Comparison of ENCODE assay signal across 1 cellular context in the genomic region with DNA sequence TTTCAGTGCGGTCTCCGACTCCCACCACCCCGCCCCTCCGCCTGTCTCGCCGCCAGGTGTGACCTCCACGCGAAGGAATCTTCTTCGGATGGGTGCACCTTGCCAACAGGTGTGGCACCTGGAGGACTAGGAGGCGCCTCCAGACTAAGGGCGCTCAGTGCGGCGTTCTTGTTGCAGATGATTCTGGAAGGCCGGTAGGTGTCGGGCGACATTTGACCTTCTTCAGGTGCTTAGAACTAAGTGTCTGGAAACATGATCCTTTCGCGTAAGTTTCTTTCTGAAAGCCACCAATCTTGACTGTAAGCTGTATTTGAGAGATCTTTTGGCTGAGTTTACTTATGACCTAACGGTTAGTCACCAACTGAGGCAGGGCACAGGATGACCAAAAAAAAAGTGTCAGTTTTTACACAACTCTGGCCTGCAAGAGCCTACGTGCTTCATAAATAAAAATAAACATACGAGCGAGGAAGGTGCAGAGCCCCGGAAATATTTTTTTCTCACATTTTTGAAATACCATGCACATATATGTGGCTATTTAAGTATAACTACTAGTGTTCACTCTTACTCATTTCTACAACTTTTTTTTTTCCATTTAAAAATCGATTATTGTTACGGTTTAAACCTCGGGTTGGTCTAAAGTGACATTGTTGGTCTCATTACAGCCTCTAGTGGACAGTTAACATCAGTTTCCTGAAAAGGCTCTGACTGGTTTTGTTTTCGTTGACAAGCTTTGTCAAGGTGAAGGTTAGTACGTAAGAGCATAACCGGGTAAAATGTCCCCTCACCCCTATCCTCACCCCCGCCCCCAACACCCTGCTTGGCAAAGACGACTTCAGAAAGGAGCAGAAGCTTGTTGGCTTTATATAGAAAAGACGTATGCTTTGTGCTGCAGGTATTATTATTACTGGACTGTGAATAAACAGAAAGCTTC.
A peak's percentile ranks its signal among the peaks of the same experiment; 100 is the strongest.
TF ChIP-seq lines count a peak whose summit lies in the region.

No MANE protein-coding gene starts in this region.

TF ChIP-seq in HepG2, 621 proteins besides CTCF, POLR2A, EP300 and RAD21 (continued from another document and continues in another):
- TF ChIP-seq, protein P1, sequence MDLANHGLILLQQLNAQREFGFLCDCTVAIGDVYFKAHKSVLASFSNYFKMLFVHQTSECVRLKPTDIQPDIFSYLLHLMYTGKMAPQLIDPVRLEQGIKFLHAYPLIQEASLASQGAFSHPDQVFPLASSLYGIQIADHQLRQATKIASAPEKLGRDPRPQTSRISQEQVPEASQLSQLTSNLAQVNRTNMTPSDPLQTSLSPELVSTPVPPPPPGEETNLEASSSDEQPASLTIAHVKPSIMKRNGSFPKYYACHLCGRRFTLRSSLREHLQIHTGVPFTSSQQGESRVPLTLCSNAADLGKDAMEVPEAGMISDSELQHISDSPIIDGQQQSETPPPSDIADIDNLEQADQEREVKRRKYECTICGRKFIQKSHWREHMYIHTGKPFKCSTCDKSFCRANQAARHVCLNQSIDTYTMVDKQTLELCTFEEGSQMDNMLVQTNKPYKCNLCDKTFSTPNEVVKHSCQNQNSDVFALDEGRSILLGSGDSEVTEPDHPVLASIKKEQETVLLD (CRISPR knock-in tag; IDR thresholded peaks at IDR 0.05; ENCODE audit: low read depth) = no peak
- TF ChIP-seq IKZF4 (CRISPR knock-in tag; IDR thresholded peaks at IDR 0.05; ENCODE audit: borderline replicate concordance, low read depth, not compliant biosample characterization) (no peak), ZNF777 (CRISPR knock-in tag; IDR thresholded peaks at IDR 0.05) (no peak), PHF8 (CRISPR knock-in tag; IDR thresholded peaks at IDR 0.05) (no peak; the same call in 1 of the 2 replicates), ZNF747 (CRISPR knock-in tag; IDR thresholded peaks at IDR 0.05; ENCODE audit: borderline replicate concordance) (no peak), ZNF264 (CRISPR knock-in tag; IDR thresholded peaks at IDR 0.05) (no peak), ETS1 (CRISPR knock-in tag; IDR thresholded peaks at IDR 0.05) (no peak), ZNF781 (CRISPR knock-in tag; IDR thresholded peaks at IDR 0.05; ENCODE audit: borderline replicate concordance, not compliant biosample characterization) (no peak), NFKB2 (CRISPR knock-in tag; IDR thresholded peaks at IDR 0.05; ENCODE audit: borderline replicate concordance) (0 out of 2 replicates have a peak, but pooled peaks have one; percentile 54), ZNF432 (CRISPR knock-in tag; IDR thresholded peaks at IDR 0.05; ENCODE audit: borderline replicate concordance) (no peak), HMGA1 (CRISPR knock-in tag; conservative IDR thresholded peaks at IDR 0.05) (no peak), NR1H2 (CRISPR knock-in tag; IDR thresholded peaks at IDR 0.05; ENCODE audit: borderline replicate concordance, low read depth) (no peak), NR2F6 (IDR thresholded peaks at IDR 0.05) (peak; percentile 72), NR2F6 (CRISPR knock-in tag; IDR thresholded peaks at IDR 0.05) (peak; percentile 19; the same call in 1 of the 2 replicates), ZNF83 (CRISPR knock-in tag; IDR thresholded peaks at IDR 0.05; ENCODE audit: borderline replicate concordance) (no peak), JUN (CRISPR knock-in tag; IDR thresholded peaks at IDR 0.05) (no peak), ZNF839 (CRISPR knock-in tag; IDR thresholded peaks at IDR 0.05; ENCODE audit: borderline replicate concordance) (no peak), RXRB (CRISPR knock-in tag; IDR thresholded peaks at IDR 0.05; ENCODE audit: borderline replicate concordance) (peak; percentile 29; the same call in 1 of the 2 replicates), TAF15 (IDR thresholded peaks at IDR 0.05; ENCODE audit: low read depth, low read length, poor library complexity, severe bottlenecking) (no peak), ZNF879 (CRISPR knock-in tag; IDR thresholded peaks at IDR 0.05) (0 out of 2 replicates have a peak, but pooled peaks have one; percentile 65), NFKBIZ (CRISPR knock-in tag; IDR thresholded peaks at IDR 0.05) (no peak), HNRNPH1 (optimal IDR thresholded peaks at IDR 0.05; ENCODE audit: low read depth, low read length) (no peak), ZNF629 (CRISPR knock-in tag; conservative IDR thresholded peaks at IDR 0.05) (no peak), ZNF567 (CRISPR knock-in tag; IDR thresholded peaks at IDR 0.05; ENCODE audit: borderline replicate concordance) (no peak), ZNF354B (CRISPR knock-in tag; IDR thresholded peaks at IDR 0.05) (no peak), ZNF30 (CRISPR knock-in tag; IDR thresholded peaks at IDR 0.05) (no peak), TEAD2 (CRISPR knock-in tag; IDR thresholded peaks at IDR 0.05) (no peak), RFX1 (IDR thresholded peaks at IDR 0.05) (no peak), ZBTB21 (CRISPR knock-in tag; IDR thresholded peaks at IDR 0.05) (no peak), DR1 (CRISPR knock-in tag; IDR thresholded peaks at IDR 0.05) (no peak), U2AF1 (optimal IDR thresholded peaks at IDR 0.05; ENCODE audit: low read depth, low read length) (no peak), CENPT (CRISPR knock-in tag; IDR thresholded peaks at IDR 0.05; ENCODE audit: low read depth) (no peak), NFE2 (CRISPR knock-in tag; IDR thresholded peaks at IDR 0.05) (no peak), ZNF530 (CRISPR knock-in tag; IDR thresholded peaks at IDR 0.05; ENCODE audit: low read depth) (no peak)
- TF ChIP-seq, protein P2, sequence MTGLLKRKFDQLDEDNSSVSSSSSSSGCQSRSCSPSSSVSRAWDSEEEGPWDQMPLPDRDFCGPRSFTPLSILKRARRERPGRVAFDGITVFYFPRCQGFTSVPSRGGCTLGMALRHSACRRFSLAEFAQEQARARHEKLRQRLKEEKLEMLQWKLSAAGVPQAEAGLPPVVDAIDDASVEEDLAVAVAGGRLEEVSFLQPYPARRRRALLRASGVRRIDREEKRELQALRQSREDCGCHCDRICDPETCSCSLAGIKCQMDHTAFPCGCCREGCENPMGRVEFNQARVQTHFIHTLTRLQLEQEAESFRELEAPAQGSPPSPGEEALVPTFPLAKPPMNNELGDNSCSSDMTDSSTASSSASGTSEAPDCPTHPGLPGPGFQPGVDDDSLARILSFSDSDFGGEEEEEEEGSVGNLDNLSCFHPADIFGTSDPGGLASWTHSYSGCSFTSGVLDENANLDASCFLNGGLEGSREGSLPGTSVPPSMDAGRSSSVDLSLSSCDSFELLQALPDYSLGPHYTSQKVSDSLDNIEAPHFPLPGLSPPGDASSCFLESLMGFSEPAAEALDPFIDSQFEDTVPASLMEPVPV (CRISPR knock-in tag; IDR thresholded peaks at IDR 0.05) = no peak
- TF ChIP-seq, protein P3, sequence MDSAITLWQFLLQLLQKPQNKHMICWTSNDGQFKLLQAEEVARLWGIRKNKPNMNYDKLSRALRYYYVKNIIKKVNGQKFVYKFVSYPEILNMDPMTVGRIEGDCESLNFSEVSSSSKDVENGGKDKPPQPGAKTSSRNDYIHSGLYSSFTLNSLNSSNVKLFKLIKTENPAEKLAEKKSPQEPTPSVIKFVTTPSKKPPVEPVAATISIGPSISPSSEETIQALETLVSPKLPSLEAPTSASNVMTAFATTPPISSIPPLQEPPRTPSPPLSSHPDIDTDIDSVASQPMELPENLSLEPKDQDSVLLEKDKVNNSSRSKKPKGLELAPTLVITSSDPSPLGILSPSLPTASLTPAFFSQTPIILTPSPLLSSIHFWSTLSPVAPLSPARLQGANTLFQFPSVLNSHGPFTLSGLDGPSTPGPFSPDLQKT (CRISPR knock-in tag; IDR thresholded peaks at IDR 0.05; ENCODE audit: borderline replicate concordance) = no peak
- TF ChIP-seq, protein P4, sequence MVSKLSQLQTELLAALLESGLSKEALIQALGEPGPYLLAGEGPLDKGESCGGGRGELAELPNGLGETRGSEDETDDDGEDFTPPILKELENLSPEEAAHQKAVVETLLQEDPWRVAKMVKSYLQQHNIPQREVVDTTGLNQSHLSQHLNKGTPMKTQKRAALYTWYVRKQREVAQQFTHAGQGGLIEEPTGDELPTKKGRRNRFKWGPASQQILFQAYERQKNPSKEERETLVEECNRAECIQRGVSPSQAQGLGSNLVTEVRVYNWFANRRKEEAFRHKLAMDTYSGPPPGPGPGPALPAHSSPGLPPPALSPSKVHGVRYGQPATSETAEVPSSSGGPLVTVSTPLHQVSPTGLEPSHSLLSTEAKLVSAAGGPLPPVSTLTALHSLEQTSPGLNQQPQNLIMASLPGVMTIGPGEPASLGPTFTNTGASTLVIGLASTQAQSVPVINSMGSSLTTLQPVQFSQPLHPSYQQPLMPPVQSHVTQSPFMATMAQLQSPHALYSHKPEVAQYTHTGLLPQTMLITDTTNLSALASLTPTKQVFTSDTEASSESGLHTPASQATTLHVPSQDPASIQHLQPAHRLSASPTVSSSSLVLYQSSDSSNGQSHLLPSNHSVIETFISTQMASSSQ (IDR thresholded peaks at IDR 0.05; ENCODE audit: low read depth) = no peak
- TF ChIP-seq, protein P4 (CRISPR knock-in tag; IDR thresholded peaks at IDR 0.05; ENCODE audit: borderline replicate concordance) = no peak
- TF ChIP-seq, protein P5, sequence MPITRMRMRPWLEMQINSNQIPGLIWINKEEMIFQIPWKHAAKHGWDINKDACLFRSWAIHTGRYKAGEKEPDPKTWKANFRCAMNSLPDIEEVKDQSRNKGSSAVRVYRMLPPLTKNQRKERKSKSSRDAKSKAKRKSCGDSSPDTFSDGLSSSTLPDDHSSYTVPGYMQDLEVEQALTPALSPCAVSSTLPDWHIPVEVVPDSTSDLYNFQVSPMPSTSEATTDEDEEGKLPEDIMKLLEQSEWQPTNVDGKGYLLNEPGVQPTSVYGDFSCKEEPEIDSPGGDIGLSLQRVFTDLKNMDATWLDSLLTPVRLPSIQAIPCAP (CRISPR knock-in tag; IDR thresholded peaks at IDR 0.05; ENCODE audit: low read depth) = no peak
- TF ChIP-seq, protein P6, sequence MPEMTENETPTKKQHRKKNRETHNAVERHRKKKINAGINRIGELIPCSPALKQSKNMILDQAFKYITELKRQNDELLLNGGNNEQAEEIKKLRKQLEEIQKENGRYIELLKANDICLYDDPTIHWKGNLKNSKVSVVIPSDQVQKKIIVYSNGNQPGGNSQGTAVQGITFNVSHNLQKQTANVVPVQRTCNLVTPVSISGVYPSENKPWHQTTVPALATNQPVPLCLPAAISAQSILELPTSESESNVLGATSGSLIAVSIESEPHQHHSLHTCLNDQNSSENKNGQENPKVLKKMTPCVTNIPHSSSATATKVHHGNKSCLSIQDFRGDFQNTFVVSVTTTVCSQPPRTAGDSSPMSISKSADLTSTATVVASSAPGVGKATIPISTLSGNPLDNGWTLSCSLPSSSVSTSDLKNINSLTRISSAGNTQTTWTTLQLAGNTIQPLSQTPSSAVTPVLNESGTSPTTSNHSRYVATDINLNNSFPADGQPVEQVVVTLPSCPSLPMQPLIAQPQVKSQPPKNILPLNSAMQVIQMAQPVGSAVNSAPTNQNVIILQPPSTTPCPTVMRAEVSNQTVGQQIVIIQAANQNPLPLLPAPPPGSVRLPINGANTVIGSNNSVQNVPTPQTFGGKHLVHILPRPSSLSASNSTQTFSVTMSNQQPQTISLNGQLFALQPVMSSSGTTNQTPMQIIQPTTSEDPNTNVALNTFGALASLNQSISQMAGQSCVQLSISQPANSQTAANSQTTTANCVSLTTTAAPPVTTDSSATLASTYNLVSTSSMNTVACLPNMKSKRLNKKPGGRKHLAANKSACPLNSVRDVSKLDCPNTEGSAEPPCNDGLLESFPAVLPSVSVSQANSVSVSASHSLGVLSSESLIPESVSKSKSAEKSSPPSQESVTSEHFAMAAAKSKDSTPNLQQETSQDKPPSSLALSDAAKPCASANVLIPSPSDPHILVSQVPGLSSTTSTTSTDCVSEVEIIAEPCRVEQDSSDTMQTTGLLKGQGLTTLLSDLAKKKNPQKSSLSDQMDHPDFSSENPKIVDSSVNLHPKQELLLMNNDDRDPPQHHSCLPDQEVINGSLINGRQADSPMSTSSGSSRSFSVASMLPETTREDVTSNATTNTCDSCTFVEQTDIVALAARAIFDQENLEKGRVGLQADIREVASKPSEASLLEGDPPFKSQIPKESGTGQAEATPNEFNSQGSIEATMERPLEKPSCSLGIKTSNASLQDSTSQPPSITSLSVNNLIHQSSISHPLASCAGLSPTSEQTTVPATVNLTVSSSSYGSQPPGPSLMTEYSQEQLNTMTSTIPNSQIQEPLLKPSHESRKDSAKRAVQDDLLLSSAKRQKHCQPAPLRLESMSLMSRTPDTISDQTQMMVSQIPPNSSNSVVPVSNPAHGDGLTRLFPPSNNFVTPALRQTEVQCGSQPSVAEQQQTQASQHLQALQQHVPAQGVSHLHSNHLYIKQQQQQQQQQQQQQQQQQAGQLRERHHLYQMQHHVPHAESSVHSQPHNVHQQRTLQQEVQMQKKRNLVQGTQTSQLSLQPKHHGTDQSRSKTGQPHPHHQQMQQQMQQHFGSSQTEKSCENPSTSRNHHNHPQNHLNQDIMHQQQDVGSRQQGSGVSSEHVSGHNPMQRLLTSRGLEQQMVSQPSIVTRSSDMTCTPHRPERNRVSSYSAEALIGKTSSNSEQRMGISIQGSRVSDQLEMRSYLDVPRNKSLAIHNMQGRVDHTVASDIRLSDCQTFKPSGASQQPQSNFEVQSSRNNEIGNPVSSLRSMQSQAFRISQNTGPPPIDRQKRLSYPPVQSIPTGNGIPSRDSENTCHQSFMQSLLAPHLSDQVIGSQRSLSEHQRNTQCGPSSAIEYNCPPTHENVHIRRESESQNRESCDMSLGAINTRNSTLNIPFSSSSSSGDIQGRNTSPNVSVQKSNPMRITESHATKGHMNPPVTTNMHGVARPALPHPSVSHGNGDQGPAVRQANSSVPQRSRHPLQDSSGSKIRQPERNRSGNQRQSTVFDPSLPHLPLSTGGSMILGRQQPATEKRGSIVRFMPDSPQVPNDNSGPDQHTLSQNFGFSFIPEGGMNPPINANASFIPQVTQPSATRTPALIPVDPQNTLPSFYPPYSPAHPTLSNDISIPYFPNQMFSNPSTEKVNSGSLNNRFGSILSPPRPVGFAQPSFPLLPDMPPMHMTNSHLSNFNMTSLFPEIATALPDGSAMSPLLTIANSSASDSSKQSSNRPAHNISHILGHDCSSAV (CRISPR knock-in tag; IDR thresholded peaks at IDR 0.05; ENCODE audit: borderline replicate concordance) = no peak
